1 cellular context compared by ENCODE assay signal in genomic region chr9:130901498-130902203, GRCh38.
TF ChIP-seq lines count a peak whose summit lies in the region.

No MANE protein-coding gene starts in this region.

TF ChIP-seq in K562, 482 proteins besides CTCF, POLR2A, EP300 and RAD21:
- TF ChIP-seq RB1 (IDR thresholded peaks at IDR 0.05; ENCODE audit: low read depth), result no peak
- no peak for TF ChIP-seq ZNF449 (CRISPR knock-in tag; IDR thresholded peaks at IDR 0.05)
- TF ChIP-seq TOE1 (IDR thresholded peaks at IDR 0.05; ENCODE audit: borderline replicate concordance), result no peak
- no peak for TF ChIP-seq TOE1 (CRISPR knock-in tag; IDR thresholded peaks at IDR 0.05; ENCODE audit: borderline replicate concordance, low read depth)
- TF ChIP-seq GTF2F1 (IDR thresholded peaks at IDR 0.05; ENCODE audit: low read depth, low read length), result 0 out of 2 replicates have a peak, but pooled peaks have one; percentile 51
- TF ChIP-seq, protein P1, sequence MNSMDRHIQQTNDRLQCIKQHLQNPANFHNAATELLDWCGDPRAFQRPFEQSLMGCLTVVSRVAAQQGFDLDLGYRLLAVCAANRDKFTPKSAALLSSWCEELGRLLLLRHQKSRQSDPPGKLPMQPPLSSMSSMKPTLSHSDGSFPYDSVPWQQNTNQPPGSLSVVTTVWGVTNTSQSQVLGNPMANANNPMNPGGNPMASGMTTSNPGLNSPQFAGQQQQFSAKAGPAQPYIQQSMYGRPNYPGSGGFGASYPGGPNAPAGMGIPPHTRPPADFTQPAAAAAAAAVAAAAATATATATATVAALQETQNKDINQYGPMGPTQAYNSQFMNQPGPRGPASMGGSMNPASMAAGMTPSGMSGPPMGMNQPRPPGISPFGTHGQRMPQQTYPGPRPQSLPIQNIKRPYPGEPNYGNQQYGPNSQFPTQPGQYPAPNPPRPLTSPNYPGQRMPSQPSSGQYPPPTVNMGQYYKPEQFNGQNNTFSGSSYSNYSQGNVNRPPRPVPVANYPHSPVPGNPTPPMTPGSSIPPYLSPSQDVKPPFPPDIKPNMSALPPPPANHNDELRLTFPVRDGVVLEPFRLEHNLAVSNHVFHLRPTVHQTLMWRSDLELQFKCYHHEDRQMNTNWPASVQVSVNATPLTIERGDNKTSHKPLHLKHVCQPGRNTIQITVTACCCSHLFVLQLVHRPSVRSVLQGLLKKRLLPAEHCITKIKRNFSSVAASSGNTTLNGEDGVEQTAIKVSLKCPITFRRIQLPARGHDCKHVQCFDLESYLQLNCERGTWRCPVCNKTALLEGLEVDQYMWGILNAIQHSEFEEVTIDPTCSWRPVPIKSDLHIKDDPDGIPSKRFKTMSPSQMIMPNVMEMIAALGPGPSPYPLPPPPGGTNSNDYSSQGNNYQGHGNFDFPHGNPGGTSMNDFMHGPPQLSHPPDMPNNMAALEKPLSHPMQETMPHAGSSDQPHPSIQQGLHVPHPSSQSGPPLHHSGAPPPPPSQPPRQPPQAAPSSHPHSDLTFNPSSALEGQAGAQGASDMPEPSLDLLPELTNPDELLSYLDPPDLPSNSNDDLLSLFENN (IDR thresholded peaks at IDR 0.05; ENCODE audit: low read depth in 2 of 2, low read length in 2 of 2), result 0 out of 4 replicates have a peak, but pooled peaks of 1 of the 2 experiments have one; percentile 33
- TF ChIP-seq MAFK (IDR thresholded peaks at IDR 0.05; ENCODE audit: low read length), result peak; percentile 23; the same call in 1 of the 2 replicates
- no peak for TF ChIP-seq ATF3 (IDR thresholded peaks at IDR 0.05)
- TF ChIP-seq ATF3 (CRISPR knock-in tag; conservative IDR thresholded peaks at IDR 0.05), result peak; percentile 58; the same call in 1 of the 2 replicates
- TF ChIP-seq, protein P2, sequence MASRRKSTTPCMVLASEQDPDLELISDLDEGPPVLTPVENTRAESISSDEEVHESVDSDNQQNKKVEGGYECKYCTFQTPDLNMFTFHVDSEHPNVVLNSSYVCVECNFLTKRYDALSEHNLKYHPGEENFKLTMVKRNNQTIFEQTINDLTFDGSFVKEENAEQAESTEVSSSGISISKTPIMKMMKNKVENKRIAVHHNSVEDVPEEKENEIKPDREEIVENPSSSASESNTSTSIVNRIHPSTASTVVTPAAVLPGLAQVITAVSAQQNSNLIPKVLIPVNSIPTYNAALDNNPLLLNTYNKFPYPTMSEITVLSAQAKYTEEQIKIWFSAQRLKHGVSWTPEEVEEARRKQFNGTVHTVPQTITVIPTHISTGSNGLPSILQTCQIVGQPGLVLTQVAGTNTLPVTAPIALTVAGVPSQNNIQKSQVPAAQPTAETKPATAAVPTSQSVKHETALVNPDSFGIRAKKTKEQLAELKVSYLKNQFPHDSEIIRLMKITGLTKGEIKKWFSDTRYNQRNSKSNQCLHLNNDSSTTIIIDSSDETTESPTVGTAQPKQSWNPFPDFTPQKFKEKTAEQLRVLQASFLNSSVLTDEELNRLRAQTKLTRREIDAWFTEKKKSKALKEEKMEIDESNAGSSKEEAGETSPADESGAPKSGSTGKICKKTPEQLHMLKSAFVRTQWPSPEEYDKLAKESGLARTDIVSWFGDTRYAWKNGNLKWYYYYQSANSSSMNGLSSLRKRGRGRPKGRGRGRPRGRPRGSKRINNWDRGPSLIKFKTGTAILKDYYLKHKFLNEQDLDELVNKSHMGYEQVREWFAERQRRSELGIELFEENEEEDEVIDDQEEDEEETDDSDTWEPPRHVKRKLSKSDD (conservative IDR thresholded peaks at IDR 0.05; ENCODE audit: low read length), result peak; percentile 24; the same call in 1 of the 2 replicates
- peak in 1 of 2 experiments; percentile 30; a peak in 1 of 4 replicates for TF ChIP-seq RCOR1 (IDR thresholded peaks at IDR 0.05; ENCODE audit: borderline replicate concordance in 1 of 2, low read depth in 2 of 2, low read length in 2 of 2)
- TF ChIP-seq MAFF (IDR thresholded peaks at IDR 0.05; ENCODE audit: low read length), result peak; percentile 21; the same call in 1 of the 2 replicates
- 0 out of 2 replicates have a peak, but pooled peaks have one; percentile 5 for TF ChIP-seq HCFC1 (IDR thresholded peaks at IDR 0.05; ENCODE audit: low read depth, low read length)
- peak; percentile 7; the same call in 1 of the 2 replicates for TF ChIP-seq CHD2 (IDR thresholded peaks at IDR 0.05; ENCODE audit: low read depth, low read length)
- peak; percentile 3; the same call in 1 of the 2 replicates for TF ChIP-seq BHLHE40 (IDR thresholded peaks at IDR 0.05; ENCODE audit: low read length)
- no peak for TF ChIP-seq XRCC3 (IDR thresholded peaks at IDR 0.05)
TF ChIP-seq in K562: peak in this region for 10.
